In the genomic region with DNA sequence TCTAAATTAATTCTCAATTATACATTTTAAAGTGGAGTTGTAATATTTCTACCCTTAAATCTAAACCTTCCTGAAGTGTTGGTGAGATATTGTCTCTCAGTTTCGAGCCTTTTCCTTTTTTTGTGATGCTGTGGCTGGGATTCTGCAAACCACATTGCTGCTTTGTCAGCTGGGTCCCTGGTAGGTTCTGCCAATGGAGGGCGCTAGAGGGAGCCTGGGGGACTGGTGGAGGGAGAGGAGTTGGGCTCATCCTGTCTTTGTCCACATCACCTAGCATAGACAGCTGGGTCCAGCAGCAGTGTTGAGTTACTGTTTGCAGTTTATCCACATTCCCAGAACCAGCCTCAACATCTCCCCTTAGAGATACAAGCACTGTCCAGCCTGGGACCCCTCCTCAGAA, we compare ENCODE assay signal across 11 cellular contexts. TPM values are rescaled to one million over a fixed set of nuclear protein-coding genes. Genes with fewer than 3 reads are reported as not detected.
DNase-seq lines count a peak whose midpoint lies in the region; ATAC-seq, FAIRE-seq and TF ChIP-seq lines count a peak whose summit lies in the region.
"Had no signal": no experiment of that assay in that cellular context is flagged by ENCODE, and none has a peak within 500 bp of the region (broad histone marks: within the 10 kb centered on the region; RNA-seq: fewer than 3 reads in every experiment).

No MANE protein-coding gene starts in this region.

- no peak for TF ChIP-seq POLR2A in H1 (IDR thresholded peaks at IDR 0.05; ENCODE audit: control extremely low read depth in 1 of 2, low read depth in 2 of 2, low read length in 2 of 2)

- H2BK120ac ChIP-seq in H1 (replicated peaks; ENCODE audit: low read depth, low read length): no peak overlapping the region

- H3K14ac ChIP-seq in H1 (ENCODE audit: insufficient read length): no peak overlapping the region

- 46 to 60% methylated on average over 2 of the region's 2 CpGs for WGBS in heart right ventricle, 2 donors
- 22% methylated on average over 2 of the region's 2 CpGs; no CpG with 5 or more reads in 1 of the 2 experiments for WGBS in H1 (ENCODE audit: extremely low coverage in 1 of 2, insufficient coverage in 1 of 2, insufficient read length in 1 of 2, insufficient replicate concordance in 2 of 2, low coverage in 1 of 2, low lambda C conversion rate in 2 of 2, missing lambda C conversion rate in 1 of 2), 2 experiments

- no peaks in the 10 kb centered on the region for H3K23me2 ChIP-seq in H1 (ENCODE audit: low read depth, low read length)

- no peaks in the 10 kb centered on the region for H3K79me2 ChIP-seq in H1 (ENCODE audit: control insufficient read depth in 1 of 2, insufficient read depth in 2 of 2, low read length in 2 of 2)

- POLR2A ChIA-PET in H1 (lab: Charles Lee; ENCODE audit: partially characterized antibody): interaction anchor here (0.8 to 1.6 kb wide), 2 partner anchors 10 to 13 kb away, joined by 3 to 5 read pairs; no protein-coding TSS in a partner anchor

- H3K36me3 ChIP-seq in cardiac muscle cell: no peaks in the 10 kb centered on the region
- peaks cover 0 to 19% (median 0%) of the 10 kb centered on the region in 9 donors for H3K36me3 ChIP-seq in heart right ventricle
- H3K36me3 ChIP-seq in H1 (ENCODE audit: control insufficient read depth in 2 of 4, insufficient read depth in 4 of 4, low read length in 3 of 4): 0 out of 8 replicates have a peak, but pooled peaks cover 0 to 2% (median 0%) of the 10 kb centered on the region in 4 experiments

- no peak overlapping the region for H2BK12ac ChIP-seq in H1 (ENCODE audit: low read depth, low read length)

- peaks cover 4% of the 10 kb centered on the region for H3K27me3 ChIP-seq in cardiac muscle cell
- H3K27me3 ChIP-seq in heart right ventricle: no peaks in the 10 kb centered on the region
- H3K27me3 ChIP-seq in H1 (replicated peaks in 1 of 4; ENCODE audit: control insufficient read depth in 3 of 4, extremely low read depth in 1 of 4, insufficient read depth in 3 of 4, low read length in 3 of 4): no peaks in the 10 kb centered on the region

- TF ChIP-seq CTCF in cardiac muscle cell (IDR thresholded peaks at IDR 0.05; ENCODE audit: low read depth, low read length): peak; percentile 46
- peak in 4 of 9 donors; percentile 10 to 26 (median 14) for TF ChIP-seq CTCF in heart right ventricle (IDR thresholded peaks at IDR 0.05)
- peak; percentile 88 to 95 (median 89) for TF ChIP-seq CTCF in H1 (IDR thresholded peaks at IDR 0.05; ENCODE audit: control extremely low read depth in 1 of 3, insufficient read depth in 1 of 3, low read depth in 1 of 3, low read length in 3 of 3)

- H2BK5ac ChIP-seq in H1 (ENCODE audit: low read depth, low read length): no peak overlapping the region

- no peak overlapping the region for H2AK5ac ChIP-seq in H1 (ENCODE audit: low read depth, low read length)

- no peaks in the 10 kb centered on the region for H3K79me1 ChIP-seq in H1 (ENCODE audit: low read depth, low read length)

- FAIRE-seq in H1 (lab: Jason Lieb, UNC): peak; percentile 13
- FAIRE-seq: G401.6 had no signal

- H2AFZ ChIP-seq in H1 (ENCODE audit: low read length): no peak overlapping the region

- no peak overlapping the region for H4K8ac ChIP-seq in H1 (ENCODE audit: extremely low read depth, insufficient read depth, low read length)

- no peak overlapping the region for H3K4me2 ChIP-seq in H1 (ENCODE audit: insufficient read depth in 1 of 2, low read depth in 2 of 2, low read length in 2 of 2)

- no peak overlapping the region for H3K4ac ChIP-seq in H1 (replicated peaks; ENCODE audit: insufficient read length, low read depth, low read length)

- no peak overlapping the region for H2BK15ac ChIP-seq in H1 (ENCODE audit: low read length)

- H3K18ac ChIP-seq in H1 (ENCODE audit: extremely low read depth, low read length): no peak overlapping the region

- H3K23ac ChIP-seq in H1 (ENCODE audit: insufficient read length): no peak overlapping the region

- no peak for DNase-seq in cardiac muscle cell (ENCODE audit: low read depth in 1 of 2, low spot score in 1 of 2)
- DNase-seq in heart right ventricle: no peak
- DNase-seq in NCI-H1930 (lab: John Stamatoyannopoulos, UW): peak; percentile 10 to 17
- peak; percentile 29 to 94 for DNase-seq in H1 (ENCODE audit: low read depth in 1 of 2, low spot score in 2 of 2)
- peak; percentile 54 for DNase-seq in stimulated activated CD8-positive, alpha-beta memory T cell treated with anti-CD3 and anti-CD28 coated beads, Interleukin-4, amount 100 ng/mL, for 48 hours
- no peak for DNase-seq in Ammon's horn (ENCODE audit: low spot score)
- DNase-seq in activated gamma-delta T cell treated with Interleukin-2 at 50 U/mL for 16 hours: no peak
- DNase-seq in SKM-1 treated with dmso at 0.1 percent for 144 hours (lab: John Stamatoyannopoulos, UW; ENCODE audit: unreplicated experiment): no peak
- DNase-seq: caudate nucleus, NCI-H187 had no signal

- ATAC-seq in heart right ventricle: no peak

- no peak overlapping the region for H3K9ac ChIP-seq in H1 (replicated peaks in 1 of 4; ENCODE audit: extremely low read depth in 1 of 4, low read depth in 3 of 4, low read length in 3 of 4)

- peak; percentile 63 to 79 for TF ChIP-seq RAD21 in H1 (IDR thresholded peaks at IDR 0.05 in 1 of 2, conservative IDR thresholded peaks at IDR 0.05 in 1 of 2; ENCODE audit: low read depth in 2 of 2, low read length in 2 of 2)

- H4K5ac ChIP-seq in H1 (ENCODE audit: insufficient read length, low read depth, low read length): no peak overlapping the region

- H4K91ac ChIP-seq in H1 (replicated peaks; ENCODE audit: insufficient read length, low read length): no peak overlapping the region

- intact Hi-C loops in heart right ventricle (cut with DNase I): no loop called here

- no peaks in the 10 kb centered on the region for H3K9me3 ChIP-seq in cardiac muscle cell (ENCODE audit: low read depth)
- no peaks in the 10 kb centered on the region for H3K9me3 ChIP-seq in heart right ventricle
- no peaks in the 10 kb centered on the region for H3K9me3 ChIP-seq in H1 (ENCODE audit: insufficient read depth in 2 of 2, low read depth in 1 of 2, low read length in 1 of 2)

- CTCF ChIA-PET in H1 (lab: Charles Lee; ENCODE audit: partially characterized antibody): interaction anchor here (0.9 to 8.8 kb wide), 19 partner anchors 9 to 195 kb away, joined by 3 to 92 read pairs (median 7); a partner anchor contains a TSS

- H2BK20ac ChIP-seq in H1 (ENCODE audit: low read length): no peak overlapping the region

- TF ChIP-seq EP300 in H1 (IDR thresholded peaks at IDR 0.05; ENCODE audit: borderline replicate concordance in 1 of 2, low read depth in 2 of 2, low read length in 2 of 2): no peak

- no peak overlapping the region for H3K27ac ChIP-seq in cardiac muscle cell
- H3K27ac ChIP-seq in heart right ventricle: peak overlapping the region in 1 of 10 donors; percentile 32
- no peak overlapping the region for H3K27ac ChIP-seq in H1 (ENCODE audit: low read depth, low read length)

- H3K4me3 ChIP-seq in cardiac muscle cell (no peak overlapping the region), heart right ventricle (no peak overlapping the region), H1 (ENCODE audit: extremely low read depth in 1 of 4, insufficient read depth in 2 of 4, low read depth in 3 of 4, low read length in 4 of 4) (no peak overlapping the region)

- no peaks in the 10 kb centered on the region for H4K20me1 ChIP-seq in H1 (replicated peaks in 1 of 2; ENCODE audit: control insufficient read depth in 1 of 2, insufficient read depth in 2 of 2, low read length in 2 of 2)

- no peaks in the 10 kb centered on the region for H3K4me1 ChIP-seq in cardiac muscle cell (ENCODE audit: low read depth)
- peaks cover 4 to 22% (median 18%) of the 10 kb centered on the region in 9 donors for H3K4me1 ChIP-seq in heart right ventricle
- peaks cover 0 to 4% (median under 1%) of the 10 kb centered on the region in 4 experiments; a peak in 1 of 7 replicates for H3K4me1 ChIP-seq in H1 (replicated peaks in 1 of 4; ENCODE audit: control insufficient read depth in 3 of 4, insufficient read depth in 4 of 4, low read length in 3 of 4)

- H3K56ac ChIP-seq in H1 (replicated peaks; ENCODE audit: insufficient read length, low read depth, low read length): no peak overlapping the region

TF ChIP-seq in H1, 55 proteins besides CTCF, POLR2A, EP300 and RAD21:
- TF ChIP-seq RFX5 (IDR thresholded peaks at IDR 0.05; ENCODE audit: borderline replicate concordance, low read depth, low read length) (no peak), TEAD4 (IDR thresholded peaks at IDR 0.05; ENCODE audit: low read depth, low read length) (0 out of 2 replicates have a peak, but pooled peaks have one; percentile 13), SUZ12 (IDR thresholded peaks at IDR 0.05; ENCODE audit: low read length) (no peak), CBX8 (IDR thresholded peaks at IDR 0.05; ENCODE audit: borderline replicate concordance, low read depth, low read length) (no peak)
- TF ChIP-seq, protein P1, sequence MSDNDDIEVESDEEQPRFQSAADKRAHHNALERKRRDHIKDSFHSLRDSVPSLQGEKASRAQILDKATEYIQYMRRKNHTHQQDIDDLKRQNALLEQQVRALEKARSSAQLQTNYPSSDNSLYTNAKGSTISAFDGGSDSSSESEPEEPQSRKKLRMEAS (IDR thresholded peaks at IDR 0.05): 0 out of 2 replicates have a peak, but pooled peaks have one; percentile 12
TF ChIP-seq in H1: peak in this region for 2.

RNA-seq across cellular contexts. Expression of a gene that starts 41.0 kb away (rescaled TPM):
- total RNA-seq in cardiac muscle cell: 7.5 and 11.6 TPM in 2 replicates
- 6.6 and 13.2 TPM in 2 replicates for polyA plus RNA-seq in cardiac muscle cell
- total RNA-seq in heart right ventricle: 10 to 100 TPM; 11.5 to 18.2 (median 13.4) TPM
- 1 to 10 TPM; 3.0 to 3.7 TPM for polyA plus RNA-seq in heart right ventricle
- total RNA-seq in H1 (2021; fragmentation: NEBNext Ultra II Directional; extraction: Animal tissue kit (Norgen Biotek cat#: 25700)): 8.8 and 9.4 TPM in 2 replicates
- polyA plus RNA-seq in H1 (2011; rRNA removed): 2.6 and 4.6 TPM in 2 replicates
- 3.7 TPM for polyA plus RNA-seq in H1 (2011; cell fraction: cytosol; rRNA removed)
- 5.2 TPM for polyA plus RNA-seq in H1 (2011; cell fraction: nucleus; rRNA removed)
- polyA plus RNA-seq in H1 (2012, experiment 1 of 2): 4.2 to 5.0 TPM (median 4.5 TPM) in 4 replicates
- 0.45 TPM for polyA plus RNA-seq in H1 (2012, experiment 2 of 2)
- 4.4 TPM for polyA plus RNA-seq in H1 (2013, experiment 1 of 2)
- 4.3 TPM for polyA plus RNA-seq in H1 (2013, experiment 2 of 2)
- polyA minus RNA-seq in H1 (2011; rRNA and poly(A)+ RNA removed): 10.4 and 13.4 TPM in 2 replicates
- polyA minus RNA-seq in H1 (2011; cell fraction: cytosol; rRNA and poly(A)+ RNA removed): 4.9 TPM
- 11.3 TPM for polyA minus RNA-seq in H1 (2011; cell fraction: nucleus; rRNA and poly(A)+ RNA removed)

Comparison
In these comparisons a context has a peak if more than half of its experiments do, and no peak if none do; other contexts are left out.
1. DNase-seq: peak in NCI-H1930 (2 of 2), H1 (2 of 2) and stimulated activated CD8-positive, alpha-beta memory T cell treated with anti-CD3 and anti-CD28 coated beads, Interleukin-4, amount 100 ng/mL, for 48 hours (single experiment); none in cardiac muscle cell (0 of 2), heart right ventricle (0 of 2), Ammon's horn (single experiment), activated gamma-delta T cell treated with Interleukin-2 at 50 U/mL for 16 hours (single experiment) and SKM-1 treated with dmso at 0.1 percent for 144 hours (single experiment).